8 cellular contexts compared by ENCODE assay signal in the genomic region with DNA sequence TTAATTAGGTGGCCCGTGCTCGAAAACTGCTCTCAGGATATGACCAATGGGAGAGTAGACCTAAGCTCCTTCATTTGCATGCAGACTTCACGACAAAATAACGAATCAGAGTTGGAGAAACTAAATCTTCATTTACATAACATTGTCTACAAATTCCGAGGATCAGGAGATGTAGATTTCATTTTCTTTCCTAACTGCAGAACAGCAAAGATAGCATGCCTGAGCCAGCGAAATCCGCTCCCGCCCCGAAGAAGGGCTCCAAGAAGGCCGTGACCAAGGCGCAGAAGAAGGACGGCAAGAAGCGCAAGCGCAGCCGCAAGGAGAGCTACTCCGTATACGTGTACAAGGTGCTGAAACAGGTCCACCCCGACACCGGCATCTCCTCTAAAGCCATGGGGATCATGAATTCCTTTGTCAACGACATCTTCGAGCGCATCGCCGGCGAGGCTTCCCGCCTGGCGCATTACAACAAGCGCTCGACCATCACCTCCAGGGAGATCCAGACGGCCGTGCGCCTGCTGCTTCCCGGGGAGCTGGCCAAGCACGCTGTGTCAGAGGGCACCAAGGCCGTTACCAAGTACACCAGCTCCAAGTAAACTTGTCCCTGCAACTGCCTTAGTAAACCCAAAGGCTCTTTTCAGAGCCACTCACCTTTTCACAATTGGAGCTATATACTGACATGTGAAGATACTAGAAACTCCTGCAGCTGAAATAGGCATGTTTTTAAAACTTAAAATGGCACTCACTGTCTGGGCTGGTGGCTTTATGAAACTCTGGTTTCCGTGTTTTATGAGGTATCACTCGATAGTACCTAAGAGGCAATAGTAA.
A peak's percentile ranks its signal among the peaks of the same experiment; 100 is the strongest.
DNase-seq lines count a peak whose midpoint lies in the region; ATAC-seq, FAIRE-seq and TF ChIP-seq lines count a peak whose summit lies in the region.

No MANE protein-coding gene starts in this region.

- no peaks in the 10 kb centered on the region for H3K9me3 ChIP-seq in small intestine (ENCODE audit: control insufficient read depth, low read depth)

- DNase-seq in ELR (ENCODE audit: low read depth), result peak; percentile 89
- peak; percentile 94 for DNase-seq in small intestine
- no peak for DNase-seq in urothelium cell line (ENCODE audit: low spot score)

- no peak for TF ChIP-seq CTCF in VCaP (conservative IDR thresholded peaks at IDR 0.05)

- no peaks in the 10 kb centered on the region for H3K4me1 ChIP-seq in small intestine (ENCODE audit: control insufficient read depth in 2 of 2, insufficient read depth in 1 of 2, low read depth in 1 of 2, low read length in 1 of 2)

- no peaks in the 10 kb centered on the region for H3K36me3 ChIP-seq in small intestine (ENCODE audit: control insufficient read depth in 2 of 2, insufficient read depth in 2 of 2, low read length in 2 of 2)

- H3K27me3 ChIP-seq in small intestine (ENCODE audit: control insufficient read depth in 2 of 2, insufficient read depth in 2 of 2, low read length in 2 of 2), result no peaks in the 10 kb centered on the region

- peak overlapping the region; percentile 78 for H3K27ac ChIP-seq in VCaP
- H3K27ac ChIP-seq in cingulate gyrus (ENCODE audit: low read depth, low read length), result peak overlapping the region; percentile 60
- H3K27ac ChIP-seq in small intestine (ENCODE audit: low read depth in 1 of 2, low read length in 1 of 2), result peak overlapping the region; percentile 72 to 92

- H3K4me3 ChIP-seq in small intestine (ENCODE audit: low read depth in 1 of 2, low read length in 2 of 2), result peak overlapping the region in 1 of 2 donors; percentile 55

- ATAC-seq in HG03135 (IDR thresholded peaks at IDR 0.05; ENCODE audit: unreplicated experiment) (peak; percentile 43), GM19455 (IDR thresholded peaks at IDR 0.05; ENCODE audit: unreplicated experiment) (no peak)

- FAIRE-seq in islet of Langerhans (lab: Jason Lieb, UNC) (peak; percentile 98), small intestine (lab: Jason Lieb, UNC) (no peak), urothelium cell line (lab: Jason Lieb, UNC) (no peak)

- WGBS in small intestine, 3 donors, result 0 to 1% (median 1%) methylated on average over 37 of the region's 37 CpGs
